Comparison of ENCODE assay signal across 8 cellular contexts in the genomic region with DNA sequence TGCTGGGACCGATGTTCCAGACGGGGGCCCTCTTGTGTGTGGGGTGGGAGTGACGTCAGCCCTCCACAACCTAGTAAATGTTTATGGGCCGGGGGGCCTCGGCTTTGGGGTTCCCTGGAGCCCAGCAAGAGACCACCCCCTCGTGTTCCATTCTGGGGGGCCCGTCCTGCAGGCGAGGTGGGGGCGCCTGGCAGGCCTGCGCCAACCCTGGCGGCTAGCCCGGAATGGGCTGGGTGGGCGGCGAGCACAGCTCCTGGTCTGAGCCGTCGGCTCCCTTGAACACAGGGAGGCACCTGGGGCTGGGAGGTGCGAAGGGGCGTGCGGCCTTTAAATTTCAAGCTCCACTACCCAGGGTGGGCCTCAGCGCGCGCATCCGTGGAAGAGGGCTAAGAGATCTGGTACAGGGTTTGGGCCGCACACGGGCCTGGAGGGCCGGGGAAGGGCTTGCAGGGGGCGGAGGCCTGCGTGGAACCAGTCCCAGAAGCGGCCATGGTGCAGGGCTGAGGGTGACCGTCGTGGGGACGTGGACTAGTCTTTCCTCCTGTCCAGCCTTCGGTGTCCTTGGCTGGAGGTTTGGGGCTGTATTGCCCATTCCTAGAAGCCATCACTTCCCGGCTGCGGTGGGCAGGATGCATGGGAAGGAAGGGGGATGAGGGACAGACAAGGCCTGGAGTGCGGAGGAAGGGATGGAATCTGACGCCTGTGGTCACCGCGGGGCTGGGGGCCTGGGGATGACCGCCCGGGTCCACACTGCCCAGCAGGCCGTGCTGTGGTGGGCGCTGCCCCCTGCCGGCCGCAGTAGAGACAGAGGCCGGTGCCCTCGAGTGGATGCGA. TPM values are rescaled to one million over a fixed set of nuclear protein-coding genes. Genes with fewer than 3 reads are reported as not detected.
A peak's percentile ranks its signal among the peaks of the same experiment; 100 is the strongest.
DNase-seq lines count a peak whose midpoint lies in the region; ATAC-seq, FAIRE-seq and TF ChIP-seq lines count a peak whose summit lies in the region.
"Had no signal": no experiment of that assay in that cellular context is flagged by ENCODE, and none has a peak within 500 bp of the region (broad histone marks: within the 10 kb centered on the region; RNA-seq: fewer than 3 reads in every experiment).

No MANE protein-coding gene starts in this region.

- intact Hi-C loops in K562 (cut with micrococcal nuclease): loop anchor here (1.0 kb wide), 1 partner anchor 88 kb away; no protein-coding TSS in a partner anchor
- intact Hi-C loops in vagina (cut with DNase I): loop anchor here (5.0 kb wide), 1 partner anchor 85 kb away; a partner anchor contains a TSS

- 0 out of 4 replicates have a peak overlapping the region, but pooled peaks of 1 of the 2 experiments have one; percentile 33 for H3K9ac ChIP-seq in K562 (ENCODE audit: insufficient read depth in 1 of 2, low read depth in 2 of 2, low read length in 2 of 2)

- H3K9me3 ChIP-seq in K562 (replicated peaks; ENCODE audit: control insufficient read depth, insufficient read depth, low read depth, low read length) (no peaks in the 10 kb centered on the region), vagina (no peaks in the 10 kb centered on the region)

- TF ChIP-seq POLR2A in K562 (conservative IDR thresholded peaks at IDR 0.05) (peak; percentile 65), vagina (IDR thresholded peaks at IDR 0.05) (no peak)

- no peak for DNase-seq in GM10248 (ENCODE audit: extremely low spot score)
- peak; percentile 37 for DNase-seq in LHCN-M2 (ENCODE audit: low read depth)
- peak; percentile 60 to 69 (median 64) for DNase-seq in K562 (ENCODE audit: extremely low read depth in 1 of 4, low spot score in 3 of 4)
- DNase-seq in left lobe of liver (ENCODE audit: low spot score): peak; percentile 69
- DNase-seq in vagina (ENCODE audit: extremely low spot score in 2 of 2): no peak

- peak; percentile 74 for ATAC-seq in K562
- peak; percentile 88 for ATAC-seq in left lobe of liver
- ATAC-seq in HG02884 (IDR thresholded peaks at IDR 0.05; ENCODE audit: unreplicated experiment): no peak
- no peak for ATAC-seq in HG02763 (IDR thresholded peaks at IDR 0.05; ENCODE audit: unreplicated experiment)

- H3K27ac ChIP-seq in K562 (ENCODE audit: extremely low read depth, low read depth, low read length) (no peak overlapping the region), vagina (no peak overlapping the region)

- H3K4me2 ChIP-seq in K562 (ENCODE audit: insufficient read depth, low read length): no peak overlapping the region

- TF ChIP-seq CTCF in GM10248 (IDR thresholded peaks at IDR 0.05; ENCODE audit: control extremely low read depth, extremely low read depth, low read depth, missing control alignments) (peak; percentile 53), K562 (IDR thresholded peaks at IDR 0.05 in 2 of 3, conservative IDR thresholded peaks at IDR 0.05 in 1 of 3; ENCODE audit: insufficient read depth in 2 of 3, low read depth in 1 of 3, low read length in 3 of 3) (peak; percentile 73 to 82 (median 78)), vagina (IDR thresholded peaks at IDR 0.05) (peak in 2 of 3 experiments; percentile 14 to 45)

- no peaks in the 10 kb centered on the region for H3K79me2 ChIP-seq in K562 (ENCODE audit: control insufficient read depth, insufficient read depth, low read length)

- POLR2A ChIA-PET in GM10248 (lab: Yijun Ruan, JAX) (no interaction called here), K562 (lab: Yijun Ruan, JAX) (interaction anchor here (4.2 kb wide), 1 partner anchor 12 kb away, joined by 28 read pairs; a partner anchor contains a TSS)

- H3K36me3 ChIP-seq in K562 (ENCODE audit: control insufficient read depth, insufficient read depth, low read length) (peaks cover 23% of the 10 kb centered on the region; the same call in 1 of the 3 replicates), vagina (peaks cover 0 to 23% of the 10 kb centered on the region in 2 donors)

- FAIRE-seq in K562 (lab: Jason Lieb, UNC): no peak
- FAIRE-seq: TTC549 had no signal

- no peaks in the 10 kb centered on the region for H3K27me3 ChIP-seq in K562 (ENCODE audit: control insufficient read depth in 2 of 2, insufficient read depth in 2 of 2, low read length in 2 of 2)
- H3K27me3 ChIP-seq in vagina: no peaks in the 10 kb centered on the region

- H3K9me1 ChIP-seq in K562 (ENCODE audit: control insufficient read depth, insufficient read depth, low read length): peaks cover 5% of the 10 kb centered on the region

- no peak for TF ChIP-seq EP300 in K562 (IDR thresholded peaks at IDR 0.05; ENCODE audit: low read length)

- H3K4me3 ChIP-seq in K562: no peak overlapping the region
- H3K4me3 ChIP-seq in vagina: no peak overlapping the region

- peak; percentile 56 to 68 for TF ChIP-seq RAD21 in K562 (CRISPR knock-in tag; conservative IDR thresholded peaks at IDR 0.05 in 1 of 2, IDR thresholded peaks at IDR 0.05 in 1 of 2)

- peaks cover 16 to 63% of the 10 kb centered on the region in 2 experiments for H3K4me1 ChIP-seq in K562 (replicated peaks in 1 of 2; ENCODE audit: control insufficient read depth in 2 of 2, insufficient read depth in 2 of 2, low read length in 2 of 2)
- H3K4me1 ChIP-seq in vagina: peaks cover 17% of the 10 kb centered on the region

- 32% methylated on average over 32 of the region's 48 CpGs for WGBS in K562 (ENCODE audit: insufficient coverage, low coverage, missing lambda C conversion rate)

- H4K20me1 ChIP-seq in K562 (replicated peaks; ENCODE audit: control insufficient read depth, insufficient read depth, low read length): peaks cover 25% of the 10 kb centered on the region

- in situ Hi-C loops in K562 (cut with MboI): loop anchor here (5.0 kb wide), 1 partner anchor 90 kb away; no protein-coding TSS in a partner anchor

- no TSS peak for BruUV-seq in K562 (replicated peaks; lab: Mats Ljungman, UMichigan)

- no peak overlapping the region for H2AFZ ChIP-seq in K562 (ENCODE audit: low read depth, low read length)

- CTCF ChIA-PET in GM10248 (lab: Yijun Ruan, JAX) (interaction anchor here (1.5 to 2.9 kb wide), 3 partner anchors 8 to 88 kb away, joined by 4 to 24 read pairs (median 10); a partner anchor contains a TSS), K562 (lab: Yijun Ruan, JAX; ENCODE audit: low intra/inter-chr PET ratio) (interaction anchor here (0.8 to 3.9 kb wide), 5 partner anchors 82 to 119 kb away, joined by 3 to 48 read pairs (median 5); a partner anchor contains a TSS)

RNA-seq across cellular contexts. Expression of a gene that starts 11.4 kb away (rescaled TPM):
- total RNA-seq in LHCN-M2 (2014; rRNA removed): 172 and 188 TPM in 2 replicates
- polyA plus RNA-seq in LHCN-M2 (2012): 515 TPM
- 29.3 and 88.6 TPM in 2 replicates for total RNA-seq in K562 (2011; cell fraction: chromatin; rRNA removed; ENCODE audit: low replicate concordance)
- total RNA-seq in K562 (2011; cell fraction: nucleolus; rRNA removed): 66.7 and 67.1 TPM in 2 replicates
- total RNA-seq in K562 (2011; cell fraction: nucleoplasm; rRNA removed): 50.4 and 52.5 TPM in 2 replicates
- total RNA-seq in K562 (2014; rRNA removed): 367 and 490 TPM in 2 replicates
- 42.7 and 63.3 TPM in 2 replicates for total RNA-seq in K562 (2014; rRNA removed; fragmentation: Illumina TruSeq; extraction: Trizol)
- 268 and 274 TPM in 2 replicates for total RNA-seq in K562 (2015; rRNA removed; fragmentation: Illumina TruSeq; extraction: Trizol)
- total RNA-seq in K562 (2021): 335 and 348 TPM in 2 replicates
- 84.9 and 133 TPM in 2 replicates for polyA plus RNA-seq in K562 (2011; rRNA removed)
- 461 and 1,752 TPM in 2 replicates for polyA plus RNA-seq in K562 (2011; cell fraction: cytosol; rRNA removed)
- polyA plus RNA-seq in K562 (2011; cell fraction: nucleus; rRNA removed): 140 and 189 TPM in 2 replicates
- 302 and 461 TPM in 2 replicates for polyA plus RNA-seq in K562 (2012)
- polyA plus RNA-seq in K562 (2014; fragmentation: Illumina TruSeq; extraction: Trizol): 307 and 475 TPM in 2 replicates
- 100 to 1,000 TPM; 212 to 249 TPM for polyA plus RNA-seq in K562 (2014; fragmentation: Nextera tagmentation; extraction: Ambion mirVana)
- 321 and 486 TPM in 2 replicates for polyA plus RNA-seq in K562 (2014; rRNA removed)
- polyA minus RNA-seq in K562 (2011; rRNA and poly(A)+ RNA removed): 9.3 and 16.9 TPM in 2 replicates
- polyA minus RNA-seq in K562 (2011; cell fraction: cytosol; rRNA and poly(A)+ RNA removed): 41.1 and 45.0 TPM in 2 replicates
- 13.3 and 13.9 TPM in 2 replicates for polyA minus RNA-seq in K562 (2011; cell fraction: nucleus; rRNA and poly(A)+ RNA removed)
- total RNA-seq in left lobe of liver: 164 TPM
- total RNA-seq in vagina: 318 TPM

RNA-seq across cellular contexts. Expression of a gene that starts 12.5 kb away (rescaled TPM):
- total RNA-seq in LHCN-M2 (2014; rRNA removed) (2.6 and 3.0 TPM in 2 replicates), K562 (2014; rRNA removed) (1.9 and 3.1 TPM in 2 replicates), K562 (2014; rRNA removed; fragmentation: Illumina TruSeq; extraction: Trizol) (0.89 and 1.1 TPM in 2 replicates), K562 (2015; rRNA removed; fragmentation: Illumina TruSeq; extraction: Trizol) (0.76 and 1.1 TPM in 2 replicates), K562 (2021) (2.1 and 2.3 TPM in 2 replicates), left lobe of liver (3.9 TPM), vagina (7.9 TPM)
- 1.4 TPM for polyA plus RNA-seq in LHCN-M2 (2012)
- 3.3 and 9.9 TPM in 2 replicates for total RNA-seq in K562 (2011; cell fraction: chromatin; rRNA removed; ENCODE audit: low replicate concordance)
- 7.8 and 8.7 TPM in 2 replicates for total RNA-seq in K562 (2011; cell fraction: nucleolus; rRNA removed)
- total RNA-seq in K562 (2011; cell fraction: nucleoplasm; rRNA removed): 5.2 and 5.6 TPM in 2 replicates
- polyA plus RNA-seq in K562 (2011; rRNA removed) (1.0 and 1.9 TPM in 2 replicates), K562 (2014; fragmentation: Illumina TruSeq; extraction: Trizol) (0.86 and 1.3 TPM in 2 replicates), K562 (2014; fragmentation: Nextera tagmentation; extraction: Ambion mirVana) (under 1 TPM; 0.03 to 0.06 TPM), K562 (2014; rRNA removed) (1.9 and 3.4 TPM in 2 replicates)
- 2.2 and 2.7 TPM in 2 replicates for polyA plus RNA-seq in K562 (2011; cell fraction: cytosol; rRNA removed)
- polyA plus RNA-seq in K562 (2011; cell fraction: nucleus; rRNA removed): 4.0 and 5.0 TPM in 2 replicates
- polyA plus RNA-seq in K562 (2012): 1.1 and 2.2 TPM in 2 replicates
- 0.77 and 0.84 TPM in 2 replicates for polyA minus RNA-seq in K562 (2011; rRNA and poly(A)+ RNA removed)
- polyA minus RNA-seq in K562 (2011; cell fraction: cytosol; rRNA and poly(A)+ RNA removed): 0.57 and 0.73 TPM in 2 replicates
- 1.3 and 1.8 TPM in 2 replicates for polyA minus RNA-seq in K562 (2011; cell fraction: nucleus; rRNA and poly(A)+ RNA removed)

RNA-seq across cellular contexts. Expression of a gene that starts 21.8 kb away (rescaled TPM):
- not detected in 2 replicates for total RNA-seq in LHCN-M2 (2014; rRNA removed)
- polyA plus RNA-seq in LHCN-M2 (2012): not detected
- total RNA-seq in K562 (2011; cell fraction: chromatin; rRNA removed; ENCODE audit: low replicate concordance): not detected in 2 replicates
- 0.17 TPM in 1 of 2 replicates, not detected in the other for total RNA-seq in K562 (2011; cell fraction: nucleolus; rRNA removed)
- not detected in 2 replicates for total RNA-seq in K562 (2011; cell fraction: nucleoplasm; rRNA removed)
- not detected in 2 replicates for total RNA-seq in K562 (2014; rRNA removed)
- not detected in 2 replicates for total RNA-seq in K562 (2014; rRNA removed; fragmentation: Illumina TruSeq; extraction: Trizol)
- not detected in 2 replicates for total RNA-seq in K562 (2015; rRNA removed; fragmentation: Illumina TruSeq; extraction: Trizol)
- total RNA-seq in K562 (2021): not detected in 2 replicates
- not detected in 2 replicates for polyA plus RNA-seq in K562 (2011; rRNA removed)
- polyA plus RNA-seq in K562 (2011; cell fraction: cytosol; rRNA removed): not detected in 2 replicates
- not detected in 2 replicates for polyA plus RNA-seq in K562 (2011; cell fraction: nucleus; rRNA removed)
- polyA plus RNA-seq in K562 (2012): not detected in 2 replicates
- polyA plus RNA-seq in K562 (2014; fragmentation: Illumina TruSeq; extraction: Trizol): not detected in 2 replicates
- not detected for polyA plus RNA-seq in K562 (2014; fragmentation: Nextera tagmentation; extraction: Ambion mirVana)
- polyA plus RNA-seq in K562 (2014; rRNA removed): not detected in 2 replicates
- polyA minus RNA-seq in K562 (2011; rRNA and poly(A)+ RNA removed): not detected in 2 replicates
- polyA minus RNA-seq in K562 (2011; cell fraction: cytosol; rRNA and poly(A)+ RNA removed): not detected in 2 replicates
- not detected in 2 replicates for polyA minus RNA-seq in K562 (2011; cell fraction: nucleus; rRNA and poly(A)+ RNA removed)
- 0.40 TPM for total RNA-seq in left lobe of liver
- not detected for total RNA-seq in vagina

RNA-seq across cellular contexts. Expression of a gene that starts 21.9 kb away (rescaled TPM):
- total RNA-seq in LHCN-M2 (2014; rRNA removed) (2.4 and 3.5 TPM in 2 replicates), K562 (2014; rRNA removed) (2.4 and 4.0 TPM in 2 replicates), K562 (2014; rRNA removed; fragmentation: Illumina TruSeq; extraction: Trizol) (0.61 and 0.62 TPM in 2 replicates), K562 (2015; rRNA removed; fragmentation: Illumina TruSeq; extraction: Trizol) (0.91 and 1.7 TPM in 2 replicates), K562 (2021) (1.7 and 2.2 TPM in 2 replicates), left lobe of liver (11.5 TPM), vagina (35.8 TPM)
- 3.3 TPM for polyA plus RNA-seq in LHCN-M2 (2012)
- 3.5 and 9.3 TPM in 2 replicates for total RNA-seq in K562 (2011; cell fraction: chromatin; rRNA removed; ENCODE audit: low replicate concordance)
- total RNA-seq in K562 (2011; cell fraction: nucleolus; rRNA removed): 6.8 and 8.0 TPM in 2 replicates
- total RNA-seq in K562 (2011; cell fraction: nucleoplasm; rRNA removed): 3.4 and 3.8 TPM in 2 replicates
- polyA plus RNA-seq in K562 (2011; rRNA removed) (1.0 and 2.4 TPM in 2 replicates), K562 (2014; fragmentation: Illumina TruSeq; extraction: Trizol) (0.59 and 1.0 TPM in 2 replicates), K562 (2014; fragmentation: Nextera tagmentation; extraction: Ambion mirVana) (under 1 TPM; 0.15 TPM), K562 (2014; rRNA removed) (2.7 and 3.1 TPM in 2 replicates)
- 2.7 and 2.8 TPM in 2 replicates for polyA plus RNA-seq in K562 (2011; cell fraction: cytosol; rRNA removed)
- polyA plus RNA-seq in K562 (2011; cell fraction: nucleus; rRNA removed): 5.7 and 7.4 TPM in 2 replicates
- 1.5 and 4.5 TPM in 2 replicates for polyA plus RNA-seq in K562 (2012)
- 0.42 and 0.54 TPM in 2 replicates for polyA minus RNA-seq in K562 (2011; rRNA and poly(A)+ RNA removed)
- polyA minus RNA-seq in K562 (2011; cell fraction: cytosol; rRNA and poly(A)+ RNA removed): 1.1 and 1.4 TPM in 2 replicates
- polyA minus RNA-seq in K562 (2011; cell fraction: nucleus; rRNA and poly(A)+ RNA removed): 1.00 and 1.8 TPM in 2 replicates

RNA-seq across cellular contexts. Expression of a gene that starts 40.9 kb away (rescaled TPM):
- total RNA-seq in LHCN-M2 (2014; rRNA removed) (not detected in 2 replicates), K562 (2014; rRNA removed) (0.29 TPM in 1 of 2 replicates, not detected in the other), K562 (2014; rRNA removed; fragmentation: Illumina TruSeq; extraction: Trizol) (not detected in 2 replicates), K562 (2015; rRNA removed; fragmentation: Illumina TruSeq; extraction: Trizol) (not detected in 2 replicates), K562 (2021) (0.09 TPM in 1 of 2 replicates, not detected in the other), left lobe of liver (0.93 TPM), vagina (20.9 TPM)
- polyA plus RNA-seq in LHCN-M2 (2012): not detected
- 0.32 TPM in 1 of 2 replicates, not detected in the other for total RNA-seq in K562 (2011; cell fraction: chromatin; rRNA removed; ENCODE audit: low replicate concordance)
- not detected in 2 replicates for total RNA-seq in K562 (2011; cell fraction: nucleolus; rRNA removed)
- total RNA-seq in K562 (2011; cell fraction: nucleoplasm; rRNA removed): not detected in 2 replicates
- polyA plus RNA-seq in K562 (2011; rRNA removed) (not detected in 2 replicates), K562 (2014; fragmentation: Illumina TruSeq; extraction: Trizol) (not detected in 2 replicates), K562 (2014; fragmentation: Nextera tagmentation; extraction: Ambion mirVana) (not detected), K562 (2014; rRNA removed) (not detected in 2 replicates)
- polyA plus RNA-seq in K562 (2011; cell fraction: cytosol; rRNA removed): not detected in 2 replicates
- not detected in 2 replicates for polyA plus RNA-seq in K562 (2011; cell fraction: nucleus; rRNA removed)
- polyA plus RNA-seq in K562 (2012): 0.32 TPM in 1 of 2 replicates, not detected in the other
- not detected in 2 replicates for polyA minus RNA-seq in K562 (2011; rRNA and poly(A)+ RNA removed)
- polyA minus RNA-seq in K562 (2011; cell fraction: cytosol; rRNA and poly(A)+ RNA removed): not detected in 2 replicates
- polyA minus RNA-seq in K562 (2011; cell fraction: nucleus; rRNA and poly(A)+ RNA removed): not detected in 2 replicates

Comparison
In these comparisons a context has a peak if more than half of its experiments do, and no peak if none do; other contexts are left out.
1. DNase-seq: peak in LHCN-M2 (single experiment), K562 (4 of 4) and left lobe of liver (single experiment); none in GM10248 (single experiment) and vagina (0 of 2).
2. ATAC-seq: peak in K562 (single experiment) and left lobe of liver (single experiment); none in HG02884 (single experiment) and HG02763 (single experiment).
3. Peak in every context shown above with its lines, with median percentiles within 50 percentile points of each other: CTCF ChIP-seq.